15 cellular contexts compared by ENCODE assay signal in the genomic region with DNA sequence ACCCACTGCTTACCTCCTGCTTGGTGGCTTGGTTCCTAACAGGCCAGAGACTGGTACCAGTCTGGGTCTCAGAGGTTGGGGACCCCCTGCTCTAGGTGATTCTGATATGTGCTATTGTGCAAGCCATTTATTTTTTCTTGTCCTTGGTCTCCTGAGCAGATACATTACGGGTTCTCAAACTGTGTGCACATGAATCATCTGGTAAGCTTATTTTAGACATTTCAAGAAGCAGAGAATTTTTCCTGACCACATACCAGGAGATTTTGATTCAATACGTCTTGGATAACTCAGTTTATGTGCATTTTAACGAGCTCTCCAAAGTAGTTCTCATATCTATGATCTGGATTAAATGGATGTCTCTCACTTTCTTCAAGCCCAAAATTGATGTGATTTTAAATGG.
DNase-seq lines count a peak whose midpoint lies in the region; ATAC-seq and TF ChIP-seq lines count a peak whose summit lies in the region.
"Had no signal": no experiment of that assay in that cellular context is flagged by ENCODE, and none has a peak within 500 bp of the region (broad histone marks: within the 10 kb centered on the region; RNA-seq: fewer than 3 reads in every experiment).

No MANE protein-coding gene starts in this region.

- H3K4me3 Mint-ChIP-seq in osteocyte (ENCODE audit: unreplicated experiment), result no peak overlapping the region
- H3K4me3 Mint-ChIP-seq in activated CD4-positive, alpha-beta memory T cell treated with anti-CD3 and anti-CD28 coated beads, Interleukin-2, amount 10 ng/mL, durations not matched to agents 7 days and 5 days, result no peak overlapping the region
- H3K4me3 Mint-ChIP-seq: activated CD4-positive, alpha-beta memory T cell treated with anti-CD3 and anti-CD28 coated beads for 36 hours; activated T-helper 1 cell treated with anti-CD3 and anti-CD28 coated beads, Interleukin-12 subunit alpha, Interleukin-12 subunit beta, Interleukin-2, Interleukin-4 antibody, amounts not matched to agents 30 ng/mL and 10 ng/mL and 1 ng/mL, durations not matched to agents 14 hours and 24 hours and 36 hours; B cell had no signal

- no peaks in the 10 kb centered on the region for H3K36me3 Mint-ChIP-seq in osteocyte (ENCODE audit: unreplicated experiment)
- H3K36me3 Mint-ChIP-seq in activated CD4-positive, alpha-beta memory T cell treated with anti-CD3 and anti-CD28 coated beads, Interleukin-2, amount 10 ng/mL, durations not matched to agents 7 days and 5 days (ENCODE audit: low read depth), result no peaks in the 10 kb centered on the region

- H3K27me3 Mint-ChIP-seq in osteocyte (ENCODE audit: unreplicated experiment), result no peaks in the 10 kb centered on the region
- H3K27me3 Mint-ChIP-seq in activated CD4-positive, alpha-beta memory T cell treated with anti-CD3 and anti-CD28 coated beads, Interleukin-2, amount 10 ng/mL, durations not matched to agents 7 days and 5 days, result peaks cover 3% of the 10 kb centered on the region

- peak; percentile 12 for ATAC-seq in esophagus mucosa
- no peak for ATAC-seq in HG02938 (IDR thresholded peaks at IDR 0.05; ENCODE audit: unreplicated experiment)
- ATAC-seq: stimulated activated naive CD8-positive, alpha-beta T cell treated with anti-CD3 and anti-CD28 coated beads, Interleukin-15, Interleukin-2, amounts not matched to agents 100 U/mL and 50 U/mL, for 24 hours had no signal

- peaks cover 10% of the 10 kb centered on the region for H3K9me3 Mint-ChIP-seq in osteocyte (ENCODE audit: unreplicated experiment)
- H3K9me3 Mint-ChIP-seq in activated CD4-positive, alpha-beta memory T cell treated with anti-CD3 and anti-CD28 coated beads, Interleukin-2, amount 10 ng/mL, durations not matched to agents 7 days and 5 days, result peaks cover 2% of the 10 kb centered on the region
- H3K9me3 Mint-ChIP-seq: activated T-helper 1 cell treated with anti-CD3 and anti-CD28 coated beads, Interleukin-12 subunit alpha, Interleukin-12 subunit beta, Interleukin-2, Interleukin-4 antibody, amounts not matched to agents 30 ng/mL and 10 ng/mL and 1 ng/mL, durations not matched to agents 14 hours and 24 hours and 36 hours had no signal

- CTCF ChIA-PET in activated CD4-positive, alpha-beta memory T cell treated with anti-CD3 and anti-CD28 coated beads, Interleukin-2, amount 10 ng/mL, durations not matched to agents 7 days and 5 days (lab: Charles Lee), result no interaction called here

- DNase-seq in EL, result peak; percentile 70
- peak; percentile 73 for DNase-seq in LHCN-M2 (ENCODE audit: low read depth)
- no peak for DNase-seq in osteocyte (ENCODE audit: extremely low spot score, unreplicated experiment)
- DNase-seq in iPS-NIHi11 (ENCODE audit: low spot score), result no peak
- no peak for DNase-seq in RKO (ENCODE audit: low spot score)
- DNase-seq in activated CD4-positive, alpha-beta memory T cell treated with anti-CD3 and anti-CD28 coated beads, Interleukin-2, amount 10 ng/mL, durations not matched to agents 7 days and 5 days, result no peak
- DNase-seq: activated CD4-positive, alpha-beta memory T cell treated with anti-CD3 and anti-CD28 coated beads for 36 hours; H7; NCI-H1694; NCI-H510A treated with DMSO at 0.1 percent for 48 hours; stimulated activated naive CD8-positive, alpha-beta T cell treated with anti-CD3 and anti-CD28 coated beads, Interleukin-15, Interleukin-2, amounts not matched to agents 100 U/mL and 50 U/mL, for 24 hours had no signal

- peaks cover 41% of the 10 kb centered on the region for H3K4me1 Mint-ChIP-seq in osteocyte (ENCODE audit: unreplicated experiment)
- no peaks in the 10 kb centered on the region for H3K4me1 Mint-ChIP-seq in activated CD4-positive, alpha-beta memory T cell treated with anti-CD3 and anti-CD28 coated beads, Interleukin-2, amount 10 ng/mL, durations not matched to agents 7 days and 5 days
- H3K4me1 Mint-ChIP-seq: B cell had no signal

- TF ChIP-seq CTCF in osteocyte (IDR thresholded peaks at IDR 0.05), result no peak

- peak overlapping the region; percentile 31 for H3K27ac Mint-ChIP-seq in osteocyte (ENCODE audit: unreplicated experiment)
- H3K27ac Mint-ChIP-seq in activated CD4-positive, alpha-beta memory T cell treated with anti-CD3 and anti-CD28 coated beads, Interleukin-2, amount 10 ng/mL, durations not matched to agents 7 days and 5 days, result no peak overlapping the region
- H3K27ac Mint-ChIP-seq: activated CD4-positive, alpha-beta memory T cell treated with anti-CD3 and anti-CD28 coated beads for 36 hours; activated T-helper 1 cell treated with anti-CD3 and anti-CD28 coated beads, Interleukin-12 subunit alpha, Interleukin-12 subunit beta, Interleukin-2, Interleukin-4 antibody, amounts not matched to agents 30 ng/mL and 10 ng/mL and 1 ng/mL, durations not matched to agents 14 hours and 24 hours and 36 hours; B cell had no signal

- POLR2A ChIA-PET in activated CD4-positive, alpha-beta memory T cell treated with anti-CD3 and anti-CD28 coated beads, Interleukin-2, amount 10 ng/mL, durations not matched to agents 7 days and 5 days (lab: Charles Lee), result no interaction called here

Comparison
In these comparisons a context has a peak if more than half of its experiments do, and no peak if none do; other contexts are left out.
1. DNase-seq: peak in EL (single experiment) and LHCN-M2 (single experiment); none in osteocyte (single experiment), iPS-NIHi11 (single experiment), RKO (single experiment) and activated CD4-positive, alpha-beta memory T cell treated with anti-CD3 and anti-CD28 coated beads, Interleukin-2, amount 10 ng/mL, durations not matched to agents 7 days and 5 days (single experiment).